Comparison of ENCODE assay signal across 8 cellular contexts in genomic region chr13:31200636-31200970, GRCh38. TPM values are rescaled to one million over a fixed set of nuclear protein-coding genes. Genes with fewer than 3 reads are reported as not detected.
DNase-seq lines count a peak whose midpoint lies in the region; ATAC-seq, FAIRE-seq and TF ChIP-seq lines count a peak whose summit lies in the region.

No MANE protein-coding gene starts in this region.

- H3K4me3 ChIP-seq in AG04450 (ENCODE audit: low read depth, low read length), result peak overlapping the region; percentile 68
- H3K4me3 ChIP-seq in kidney (ENCODE audit: low read length in 2 of 2), result peak overlapping the region; percentile 73 to 74

- peaks cover 3% of the 10 kb centered on the region for H3K27me3 ChIP-seq in AG04450 (ENCODE audit: control insufficient read depth, insufficient read depth, low read length)

- no peaks in the 10 kb centered on the region for H3K36me3 ChIP-seq in kidney (ENCODE audit: control insufficient read depth in 1 of 2, insufficient read depth in 2 of 2, low read length in 2 of 2)

- no peak for DNase-seq in AG04450 (ENCODE audit: low read depth, low spot score)
- peak; percentile 59 for DNase-seq in SK-N-DZ (ENCODE audit: low spot score)
- peak; percentile 89 for DNase-seq in kidney
- peak; percentile 7 for DNase-seq in stimulated activated CD4-positive, alpha-beta T cell treated with anti-CD3 and anti-CD28 coated beads, Interleukin-2, amount 100 ng/mL, for 4 hours (ENCODE audit: low read depth)
- no peak for DNase-seq in NCI-H1048 (lab: John Stamatoyannopoulos, UW)

- peak overlapping the region; percentile 56 to 67 for H3K9ac ChIP-seq in kidney (ENCODE audit: low read length in 2 of 2)

- CTCF ChIA-PET in AG04450 (lab: Charles Lee), result interaction anchor here (0.6 to 1.6 kb wide), 9 partner anchors 8 to 1114 kb away, joined by 3 to 9 read pairs (median 4); no protein-coding TSS in a partner anchor

- H3K4me1 ChIP-seq in kidney (ENCODE audit: control insufficient read depth in 1 of 2, insufficient read depth in 1 of 2, low read depth in 1 of 2, low read length in 2 of 2), result peaks cover 0 to 9% of the 10 kb centered on the region in 2 donors

- no peaks in the 10 kb centered on the region for H3K9me3 ChIP-seq in AG04450 (ENCODE audit: control insufficient read depth, insufficient read depth, low read length)
- no peaks in the 10 kb centered on the region for H3K9me3 ChIP-seq in kidney (ENCODE audit: control insufficient read depth in 1 of 2, low read length in 2 of 2)

- H3K4me1 Mint-ChIP-seq in brain, result peaks cover 39% of the 10 kb centered on the region

- no peak for FAIRE-seq in kidney (lab: Jason Lieb, UNC)

- intact Hi-C loops in kidney (cut with DNase I), result no loop called here

- POLR2A ChIA-PET in AG04450 (lab: Yijun Ruan, JAX), result interaction anchor here (0.7 kb wide), 1 partner anchor 9 kb away, joined by 6 read pairs; no protein-coding TSS in a partner anchor

- ATAC-seq in GM19025 (IDR thresholded peaks at IDR 0.05; ENCODE audit: low read depth, unreplicated experiment) (peak; percentile 9), HG03196 (IDR thresholded peaks at IDR 0.05; ENCODE audit: unreplicated experiment) (peak; percentile 21)

- peak overlapping the region; percentile 82 to 92 (median 86) for H3K4me3 Mint-ChIP-seq in brain

- TF ChIP-seq CTCF in AG04450 (IDR thresholded peaks at IDR 0.05; ENCODE audit: low read depth, low read length) (no peak), brain (conservative IDR thresholded peaks at IDR 0.05) (peak in 1 of 2 experiments; percentile 27), kidney (IDR thresholded peaks at IDR 0.05; ENCODE audit: borderline replicate concordance, extremely low read depth, insufficient read depth) (no peak)

- H3K27ac ChIP-seq in AG04450 (ENCODE audit: low read depth, low read length), result peak overlapping the region; percentile 39
- peak overlapping the region; percentile 82 to 93 for H3K27ac ChIP-seq in kidney (ENCODE audit: low read depth in 2 of 2, low read length in 2 of 2)

- H3K27ac Mint-ChIP-seq in brain, result peak overlapping the region; percentile 81 to 95 (median 86)

- H3K9me3 Mint-ChIP-seq in brain, result peaks cover 0 to 3% (median 0%) of the 10 kb centered on the region in 5 experiments

- H3K27me3 Mint-ChIP-seq in brain, result peaks cover 26% of the 10 kb centered on the region

- no peaks in the 10 kb centered on the region for H3K36me3 Mint-ChIP-seq in brain

RNA-seq across cellular contexts. Expression of gene B3GLCT, which starts 0.8 kb away (rescaled TPM):
- 2.3 TPM in 2 replicates for polyA plus RNA-seq in AG04450 (2011; rRNA removed)
- polyA minus RNA-seq in AG04450 (2011; rRNA and poly(A)+ RNA removed), result 2.4 and 2.5 TPM in 2 replicates
- polyA plus RNA-seq in SK-N-DZ (2014; cell fraction: cytosol; rRNA removed), result 13.8 and 15.3 TPM in 2 replicates
- 9.0 and 11.3 TPM in 2 replicates for polyA plus RNA-seq in SK-N-DZ (2014; cell fraction: nucleus; rRNA removed)
- polyA plus RNA-seq in brain (ENCODE audit: insufficient read depth, low read depth, low replicate concordance), result 3.3 TPM
- 7.7 TPM for total RNA-seq in kidney
- 5.9 TPM for polyA plus RNA-seq in kidney (ENCODE audit: insufficient read depth, low read depth, low replicate concordance)

RNA-seq across cellular contexts. Expression of gene HSPH1, which starts 38.9 kb away (rescaled TPM):
- 55.4 and 88.6 TPM in 2 replicates for polyA plus RNA-seq in AG04450 (2011; rRNA removed)
- 15.0 and 32.3 TPM in 2 replicates for polyA minus RNA-seq in AG04450 (2011; rRNA and poly(A)+ RNA removed)
- polyA plus RNA-seq in SK-N-DZ (2014; cell fraction: cytosol; rRNA removed), result 97.4 and 97.5 TPM in 2 replicates
- polyA plus RNA-seq in SK-N-DZ (2014; cell fraction: nucleus; rRNA removed), result 137 and 171 TPM in 2 replicates
- 52.4 TPM for polyA plus RNA-seq in brain (ENCODE audit: insufficient read depth, low read depth, low replicate concordance)
- total RNA-seq in kidney, result 46.2 TPM
- polyA plus RNA-seq in kidney (ENCODE audit: insufficient read depth, low read depth, low replicate concordance), result 66.2 TPM

Comparison
In these comparisons a context has a peak if more than half of its experiments do, and no peak if none do; other contexts are left out.
1. DNase-seq: peak in SK-N-DZ (single experiment), kidney (single experiment) and stimulated activated CD4-positive, alpha-beta T cell treated with anti-CD3 and anti-CD28 coated beads, Interleukin-2, amount 100 ng/mL, for 4 hours (single experiment); none in AG04450 (single experiment) and NCI-H1048 (single experiment).